ENCODE assay signal across 1 cellular context in genomic region chr13:44932171-44932849, GRCh38.
TF ChIP-seq lines count a peak whose summit lies in the region.

No MANE protein-coding gene starts in this region.

TF ChIP-seq in SK-N-SH, 30 proteins besides CTCF, POLR2A, EP300 and RAD21 (continued from another document):
- TF ChIP-seq TCF12 (IDR thresholded peaks at IDR 0.05), result peak; percentile 64
- no peak for TF ChIP-seq EZH2phosphoT487 (IDR thresholded peaks at IDR 0.05; ENCODE audit: borderline replicate concordance, low read depth)
